ENCODE assay signal across 1 cellular context in the genomic region with DNA sequence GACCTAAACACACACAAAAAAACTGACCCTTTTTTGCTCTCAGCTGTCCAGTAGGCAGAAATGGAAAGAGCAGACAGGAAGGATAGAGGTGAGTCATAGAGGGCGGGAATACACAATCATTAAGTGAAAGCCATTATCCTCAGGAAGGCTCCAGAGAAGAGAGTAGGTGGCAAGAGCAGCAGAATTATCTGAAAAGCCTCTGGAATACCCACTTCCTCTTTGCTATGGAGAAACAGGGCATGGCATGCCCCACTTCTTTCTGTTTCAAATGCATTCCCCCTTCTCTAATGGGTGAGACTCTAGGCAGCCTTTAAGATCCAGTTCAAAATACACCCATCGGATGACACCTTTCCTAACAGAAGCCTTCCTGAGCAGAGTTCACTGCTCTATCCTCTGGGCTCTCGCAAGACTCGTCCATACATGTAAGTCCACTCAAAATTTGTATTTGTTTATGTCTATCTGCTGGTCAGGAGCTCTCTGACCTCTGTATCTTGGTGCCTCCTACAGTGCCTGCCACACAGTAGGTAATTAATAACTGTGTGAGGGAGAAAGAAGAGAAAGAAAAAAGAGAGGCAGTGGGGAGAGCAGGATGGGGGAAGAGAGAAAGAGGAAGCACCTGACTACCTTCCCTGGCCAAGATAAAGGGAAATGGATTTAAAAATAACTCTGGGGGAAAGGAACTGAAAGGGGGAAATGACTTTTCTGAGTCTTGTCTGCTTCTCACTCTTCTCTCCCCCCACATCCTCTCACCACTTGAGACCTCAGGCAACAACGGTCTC.
TF ChIP-seq lines count a peak whose summit lies in the region.

No MANE protein-coding gene starts in this region.

TF ChIP-seq in K562, 482 proteins besides CTCF, POLR2A, EP300 and RAD21 (continued from another document):
- peak; percentile 25; the same call in 1 of the 2 replicates for TF ChIP-seq PHF8 (IDR thresholded peaks at IDR 0.05; ENCODE audit: borderline replicate concordance, low read length)
TF ChIP-seq in K562: peak in this region for 22.
